ENCODE assay signal across 1 cellular context in the genomic region with DNA sequence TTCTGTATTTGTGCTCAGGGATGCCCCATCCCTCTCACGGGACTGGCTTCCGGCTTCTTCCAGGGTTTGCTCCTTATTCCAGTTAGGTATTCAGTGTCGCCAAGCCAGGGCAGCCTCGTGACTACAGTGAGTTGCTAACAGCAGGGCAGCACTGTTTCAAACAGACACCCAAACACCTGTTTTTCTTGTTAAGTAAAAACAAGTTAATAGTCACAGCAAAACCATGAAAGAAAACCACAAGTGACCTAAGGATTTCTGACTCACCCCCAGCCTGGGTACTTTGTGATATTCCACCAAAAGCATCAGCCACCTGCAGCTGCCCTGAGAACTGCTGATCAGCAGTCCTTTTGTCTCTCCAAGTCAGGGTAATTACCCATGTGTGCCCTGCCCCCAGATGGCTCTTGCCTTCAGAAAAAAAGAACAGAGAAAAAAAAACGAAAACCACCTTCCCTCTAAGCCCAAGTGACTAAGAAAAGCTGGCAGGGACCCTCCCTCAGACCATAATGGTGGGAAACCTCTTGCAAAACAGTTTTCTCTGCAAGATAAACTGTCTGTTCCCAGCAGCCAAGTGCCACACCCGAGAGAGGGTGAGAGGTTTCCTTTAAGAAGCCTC.
A peak's percentile ranks its signal among the peaks of the same experiment; 100 is the strongest.
TF ChIP-seq lines count a peak whose summit lies in the region.

No MANE protein-coding gene starts in this region.

TF ChIP-seq in GM12878, 131 proteins besides CTCF, POLR2A, EP300 and RAD21 (continued from another document and continues in another):
- TF ChIP-seq, protein P1, sequence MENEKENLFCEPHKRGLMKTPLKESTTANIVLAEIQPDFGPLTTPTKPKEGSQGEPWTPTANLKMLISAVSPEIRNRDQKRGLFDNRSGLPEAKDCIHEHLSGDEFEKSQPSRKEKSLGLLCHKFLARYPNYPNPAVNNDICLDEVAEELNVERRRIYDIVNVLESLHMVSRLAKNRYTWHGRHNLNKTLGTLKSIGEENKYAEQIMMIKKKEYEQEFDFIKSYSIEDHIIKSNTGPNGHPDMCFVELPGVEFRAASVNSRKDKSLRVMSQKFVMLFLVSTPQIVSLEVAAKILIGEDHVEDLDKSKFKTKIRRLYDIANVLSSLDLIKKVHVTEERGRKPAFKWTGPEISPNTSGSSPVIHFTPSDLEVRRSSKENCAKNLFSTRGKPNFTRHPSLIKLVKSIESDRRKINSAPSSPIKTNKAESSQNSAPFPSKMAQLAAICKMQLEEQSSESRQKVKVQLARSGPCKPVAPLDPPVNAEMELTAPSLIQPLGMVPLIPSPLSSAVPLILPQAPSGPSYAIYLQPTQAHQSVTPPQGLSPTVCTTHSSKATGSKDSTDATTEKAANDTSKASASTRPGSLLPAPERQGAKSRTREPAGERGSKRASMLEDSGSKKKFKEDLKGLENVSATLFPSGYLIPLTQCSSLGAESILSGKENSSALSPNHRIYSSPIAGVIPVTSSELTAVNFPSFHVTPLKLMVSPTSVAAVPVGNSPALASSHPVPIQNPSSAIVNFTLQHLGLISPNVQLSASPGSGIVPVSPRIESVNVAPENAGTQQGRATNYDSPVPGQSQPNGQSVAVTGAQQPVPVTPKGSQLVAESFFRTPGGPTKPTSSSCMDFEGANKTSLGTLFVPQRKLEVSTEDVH (IDR thresholded peaks at IDR 0.05; ENCODE audit: low read depth, partially characterized antibody), result no peak
- TF ChIP-seq RAD51 (IDR thresholded peaks at IDR 0.05), result peak; percentile 60; the same call in 1 of the 2 replicates
- TF ChIP-seq IKZF1 (conservative IDR thresholded peaks at IDR 0.05), result peak; percentile 80
- peak; percentile 90 for TF ChIP-seq RUNX3 (IDR thresholded peaks at IDR 0.05; ENCODE audit: low read length)
- TF ChIP-seq MEF2B (IDR thresholded peaks at IDR 0.05; ENCODE audit: partially characterized antibody, poor library complexity, severe bottlenecking), result peak; percentile 43
- TF ChIP-seq BRCA1 (IDR thresholded peaks at IDR 0.05; ENCODE audit: low read depth, low read length), result no peak
- no peak for TF ChIP-seq KAT2A (conservative IDR thresholded peaks at IDR 0.05; ENCODE audit: control insufficient read depth, low read depth, low read length)
- peak in 1 of 2 experiments; percentile 77; a peak in 3 of 4 replicates for TF ChIP-seq IKZF2 (IDR thresholded peaks at IDR 0.05)
- no peak for TF ChIP-seq NR2C2 (IDR thresholded peaks at IDR 0.05; ENCODE audit: borderline replicate concordance, control insufficient read depth, insufficient read length, low read depth)
- TF ChIP-seq ESRRA (IDR thresholded peaks at IDR 0.05; ENCODE audit: low read length), result no peak
- TF ChIP-seq CHD1 (IDR thresholded peaks at IDR 0.05; ENCODE audit: low read depth, low read length), result no peak
- TF ChIP-seq, protein P2, sequence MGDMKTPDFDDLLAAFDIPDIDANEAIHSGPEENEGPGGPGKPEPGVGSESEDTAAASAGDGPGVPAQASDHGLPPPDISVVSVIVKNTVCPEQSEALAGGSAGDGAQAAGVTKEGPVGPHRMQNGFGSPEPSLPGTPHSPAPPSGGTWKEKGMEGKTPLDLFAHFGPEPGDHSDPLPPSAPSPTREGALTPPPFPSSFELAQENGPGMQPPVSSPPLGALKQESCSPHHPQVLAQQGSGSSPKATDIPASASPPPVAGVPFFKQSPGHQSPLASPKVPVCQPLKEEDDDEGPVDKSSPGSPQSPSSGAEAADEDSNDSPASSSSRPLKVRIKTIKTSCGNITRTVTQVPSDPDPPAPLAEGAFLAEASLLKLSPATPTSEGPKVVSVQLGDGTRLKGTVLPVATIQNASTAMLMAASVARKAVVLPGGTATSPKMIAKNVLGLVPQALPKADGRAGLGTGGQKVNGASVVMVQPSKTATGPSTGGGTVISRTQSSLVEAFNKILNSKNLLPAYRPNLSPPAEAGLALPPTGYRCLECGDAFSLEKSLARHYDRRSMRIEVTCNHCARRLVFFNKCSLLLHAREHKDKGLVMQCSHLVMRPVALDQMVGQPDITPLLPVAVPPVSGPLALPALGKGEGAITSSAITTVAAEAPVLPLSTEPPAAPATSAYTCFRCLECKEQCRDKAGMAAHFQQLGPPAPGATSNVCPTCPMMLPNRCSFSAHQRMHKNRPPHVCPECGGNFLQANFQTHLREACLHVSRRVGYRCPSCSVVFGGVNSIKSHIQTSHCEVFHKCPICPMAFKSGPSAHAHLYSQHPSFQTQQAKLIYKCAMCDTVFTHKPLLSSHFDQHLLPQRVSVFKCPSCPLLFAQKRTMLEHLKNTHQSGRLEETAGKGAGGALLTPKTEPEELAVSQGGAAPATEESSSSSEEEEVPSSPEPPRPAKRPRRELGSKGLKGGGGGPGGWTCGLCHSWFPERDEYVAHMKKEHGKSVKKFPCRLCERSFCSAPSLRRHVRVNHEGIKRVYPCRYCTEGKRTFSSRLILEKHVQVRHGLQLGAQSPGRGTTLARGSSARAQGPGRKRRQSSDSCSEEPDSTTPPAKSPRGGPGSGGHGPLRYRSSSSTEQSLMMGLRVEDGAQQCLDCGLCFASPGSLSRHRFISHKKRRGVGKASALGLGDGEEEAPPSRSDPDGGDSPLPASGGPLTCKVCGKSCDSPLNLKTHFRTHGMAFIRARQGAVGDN (IDR thresholded peaks at IDR 0.05), result no peak
- no peak for TF ChIP-seq POLR2AphosphoS5 (IDR thresholded peaks at IDR 0.05; ENCODE audit: low read length)
- peak; percentile 64; the same call in 1 of the 2 replicates for TF ChIP-seq NFIC (IDR thresholded peaks at IDR 0.05; ENCODE audit: low read depth, low read length)
- TF ChIP-seq GABPA (IDR thresholded peaks at IDR 0.05; ENCODE audit: low read depth), result 0 out of 2 replicates have a peak, but pooled peaks have one; percentile 12
- TF ChIP-seq, protein P3, sequence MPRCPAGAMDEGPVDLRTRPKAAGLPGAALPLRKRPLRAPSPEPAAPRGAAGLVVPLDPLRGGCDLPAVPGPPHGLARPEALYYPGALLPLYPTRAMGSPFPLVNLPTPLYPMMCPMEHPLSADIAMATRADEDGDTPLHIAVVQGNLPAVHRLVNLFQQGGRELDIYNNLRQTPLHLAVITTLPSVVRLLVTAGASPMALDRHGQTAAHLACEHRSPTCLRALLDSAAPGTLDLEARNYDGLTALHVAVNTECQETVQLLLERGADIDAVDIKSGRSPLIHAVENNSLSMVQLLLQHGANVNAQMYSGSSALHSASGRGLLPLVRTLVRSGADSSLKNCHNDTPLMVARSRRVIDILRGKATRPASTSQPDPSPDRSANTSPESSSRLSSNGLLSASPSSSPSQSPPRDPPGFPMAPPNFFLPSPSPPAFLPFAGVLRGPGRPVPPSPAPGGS (IDR thresholded peaks at IDR 0.05; ENCODE audit: borderline replicate concordance, insufficient read depth, low read depth, low read length, poor library complexity, severe bottlenecking), result no peak
- TF ChIP-seq FOXK2 (IDR thresholded peaks at IDR 0.05), result no peak
- peak; percentile 72 for TF ChIP-seq ATF7 (IDR thresholded peaks at IDR 0.05; ENCODE audit: low read depth)
- TF ChIP-seq SUPT20H (IDR thresholded peaks at IDR 0.05; ENCODE audit: borderline replicate concordance, control insufficient read depth, low read depth, low read length), result no peak
- TF ChIP-seq RB1 (IDR thresholded peaks at IDR 0.05; ENCODE audit: borderline replicate concordance), result no peak
- no peak for TF ChIP-seq ETV6 (conservative IDR thresholded peaks at IDR 0.05 in 1 of 2, IDR thresholded peaks at IDR 0.05 in 1 of 2; ENCODE audit: borderline replicate concordance in 1 of 2, low read depth in 1 of 2)
- TF ChIP-seq SREBF2 (IDR thresholded peaks at IDR 0.05; ENCODE audit: low read length), result no peak
- 0 out of 2 replicates have a peak, but pooled peaks have one; percentile 10 for TF ChIP-seq CREM (IDR thresholded peaks at IDR 0.05; ENCODE audit: low read depth)
- no peak for TF ChIP-seq SMAD1 (IDR thresholded peaks at IDR 0.05; ENCODE audit: low read depth, partially characterized antibody)
- TF ChIP-seq CREB1 (IDR thresholded peaks at IDR 0.05; ENCODE audit: low read depth), result no peak
- peak; percentile 69; the same call in 1 of the 2 replicates for TF ChIP-seq CBFB (IDR thresholded peaks at IDR 0.05; ENCODE audit: low read depth)
- no peak for TF ChIP-seq LARP7 (IDR thresholded peaks at IDR 0.05)
- TF ChIP-seq, protein P4, sequence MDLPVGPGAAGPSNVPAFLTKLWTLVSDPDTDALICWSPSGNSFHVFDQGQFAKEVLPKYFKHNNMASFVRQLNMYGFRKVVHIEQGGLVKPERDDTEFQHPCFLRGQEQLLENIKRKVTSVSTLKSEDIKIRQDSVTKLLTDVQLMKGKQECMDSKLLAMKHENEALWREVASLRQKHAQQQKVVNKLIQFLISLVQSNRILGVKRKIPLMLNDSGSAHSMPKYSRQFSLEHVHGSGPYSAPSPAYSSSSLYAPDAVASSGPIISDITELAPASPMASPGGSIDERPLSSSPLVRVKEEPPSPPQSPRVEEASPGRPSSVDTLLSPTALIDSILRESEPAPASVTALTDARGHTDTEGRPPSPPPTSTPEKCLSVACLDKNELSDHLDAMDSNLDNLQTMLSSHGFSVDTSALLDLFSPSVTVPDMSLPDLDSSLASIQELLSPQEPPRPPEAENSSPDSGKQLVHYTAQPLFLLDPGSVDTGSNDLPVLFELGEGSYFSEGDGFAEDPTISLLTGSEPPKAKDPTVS (IDR thresholded peaks at IDR 0.05; ENCODE audit: low read depth, low read length), result no peak
- TF ChIP-seq BACH1 (IDR thresholded peaks at IDR 0.05; ENCODE audit: borderline replicate concordance), result no peak
- TF ChIP-seq TCF12 (IDR thresholded peaks at IDR 0.05; ENCODE audit: low read depth, low read length), result peak; percentile 94
- TF ChIP-seq JUND (IDR thresholded peaks at IDR 0.05; ENCODE audit: low read depth, low read length), result peak; percentile 29; the same call in 1 of the 2 replicates
- 0 out of 2 replicates have a peak, but pooled peaks have one; percentile 33 for TF ChIP-seq GATAD2B (conservative IDR thresholded peaks at IDR 0.05; ENCODE audit: low read depth)
- TF ChIP-seq NRF1 (conservative IDR thresholded peaks at IDR 0.05; ENCODE audit: low read depth, low read length), result no peak
- TF ChIP-seq, protein P5, sequence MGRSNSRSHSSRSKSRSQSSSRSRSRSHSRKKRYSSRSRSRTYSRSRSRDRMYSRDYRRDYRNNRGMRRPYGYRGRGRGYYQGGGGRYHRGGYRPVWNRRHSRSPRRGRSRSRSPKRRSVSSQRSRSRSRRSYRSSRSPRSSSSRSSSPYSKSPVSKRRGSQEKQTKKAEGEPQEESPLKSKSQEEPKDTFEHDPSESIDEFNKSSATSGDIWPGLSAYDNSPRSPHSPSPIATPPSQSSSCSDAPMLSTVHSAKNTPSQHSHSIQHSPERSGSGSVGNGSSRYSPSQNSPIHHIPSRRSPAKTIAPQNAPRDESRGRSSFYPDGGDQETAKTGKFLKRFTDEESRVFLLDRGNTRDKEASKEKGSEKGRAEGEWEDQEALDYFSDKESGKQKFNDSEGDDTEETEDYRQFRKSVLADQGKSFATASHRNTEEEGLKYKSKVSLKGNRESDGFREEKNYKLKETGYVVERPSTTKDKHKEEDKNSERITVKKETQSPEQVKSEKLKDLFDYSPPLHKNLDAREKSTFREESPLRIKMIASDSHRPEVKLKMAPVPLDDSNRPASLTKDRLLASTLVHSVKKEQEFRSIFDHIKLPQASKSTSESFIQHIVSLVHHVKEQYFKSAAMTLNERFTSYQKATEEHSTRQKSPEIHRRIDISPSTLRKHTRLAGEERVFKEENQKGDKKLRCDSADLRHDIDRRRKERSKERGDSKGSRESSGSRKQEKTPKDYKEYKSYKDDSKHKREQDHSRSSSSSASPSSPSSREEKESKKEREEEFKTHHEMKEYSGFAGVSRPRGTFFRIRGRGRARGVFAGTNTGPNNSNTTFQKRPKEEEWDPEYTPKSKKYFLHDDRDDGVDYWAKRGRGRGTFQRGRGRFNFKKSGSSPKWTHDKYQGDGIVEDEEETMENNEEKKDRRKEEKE (IDR thresholded peaks at IDR 0.05), result no peak
- TF ChIP-seq POU2F2 (IDR thresholded peaks at IDR 0.05; ENCODE audit: borderline replicate concordance, low read depth, low read length), result no peak
- TF ChIP-seq RFX5 (IDR thresholded peaks at IDR 0.05; ENCODE audit: low read depth, low read length), result no peak
- TF ChIP-seq FOS (IDR thresholded peaks at IDR 0.05; ENCODE audit: borderline replicate concordance, extremely low read depth, insufficient read length), result no peak
- TF ChIP-seq, protein P6, sequence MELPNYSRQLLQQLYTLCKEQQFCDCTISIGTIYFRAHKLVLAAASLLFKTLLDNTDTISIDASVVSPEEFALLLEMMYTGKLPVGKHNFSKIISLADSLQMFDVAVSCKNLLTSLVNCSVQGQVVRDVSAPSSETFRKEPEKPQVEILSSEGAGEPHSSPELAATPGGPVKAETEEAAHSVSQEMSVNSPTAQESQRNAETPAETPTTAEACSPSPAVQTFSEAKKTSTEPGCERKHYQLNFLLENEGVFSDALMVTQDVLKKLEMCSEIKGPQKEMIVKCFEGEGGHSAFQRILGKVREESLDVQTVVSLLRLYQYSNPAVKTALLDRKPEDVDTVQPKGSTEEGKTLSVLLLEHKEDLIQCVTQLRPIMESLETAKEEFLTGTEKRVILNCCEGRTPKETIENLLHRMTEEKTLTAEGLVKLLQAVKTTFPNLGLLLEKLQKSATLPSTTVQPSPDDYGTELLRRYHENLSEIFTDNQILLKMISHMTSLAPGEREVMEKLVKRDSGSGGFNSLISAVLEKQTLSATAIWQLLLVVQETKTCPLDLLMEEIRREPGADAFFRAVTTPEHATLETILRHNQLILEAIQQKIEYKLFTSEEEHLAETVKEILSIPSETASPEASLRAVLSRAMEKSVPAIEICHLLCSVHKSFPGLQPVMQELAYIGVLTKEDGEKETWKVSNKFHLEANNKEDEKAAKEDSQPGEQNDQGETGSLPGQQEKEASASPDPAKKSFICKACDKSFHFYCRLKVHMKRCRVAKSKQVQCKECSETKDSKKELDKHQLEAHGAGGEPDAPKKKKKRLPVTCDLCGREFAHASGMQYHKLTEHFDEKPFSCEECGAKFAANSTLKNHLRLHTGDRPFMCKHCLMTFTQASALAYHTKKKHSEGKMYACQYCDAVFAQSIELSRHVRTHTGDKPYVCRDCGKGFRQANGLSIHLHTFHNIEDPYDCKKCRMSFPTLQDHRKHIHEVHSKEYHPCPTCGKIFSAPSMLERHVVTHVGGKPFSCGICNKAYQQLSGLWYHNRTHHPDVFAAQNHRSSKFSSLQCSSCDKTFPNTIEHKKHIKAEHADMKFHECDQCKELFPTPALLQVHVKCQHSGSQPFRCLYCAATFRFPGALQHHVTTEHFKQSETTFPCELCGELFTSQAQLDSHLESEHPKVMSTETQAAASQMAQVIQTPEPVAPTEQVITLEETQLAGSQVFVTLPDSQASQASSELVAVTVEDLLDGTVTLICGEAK (IDR thresholded peaks at IDR 0.05; ENCODE audit: borderline replicate concordance), result no peak
- TF ChIP-seq, protein P7, sequence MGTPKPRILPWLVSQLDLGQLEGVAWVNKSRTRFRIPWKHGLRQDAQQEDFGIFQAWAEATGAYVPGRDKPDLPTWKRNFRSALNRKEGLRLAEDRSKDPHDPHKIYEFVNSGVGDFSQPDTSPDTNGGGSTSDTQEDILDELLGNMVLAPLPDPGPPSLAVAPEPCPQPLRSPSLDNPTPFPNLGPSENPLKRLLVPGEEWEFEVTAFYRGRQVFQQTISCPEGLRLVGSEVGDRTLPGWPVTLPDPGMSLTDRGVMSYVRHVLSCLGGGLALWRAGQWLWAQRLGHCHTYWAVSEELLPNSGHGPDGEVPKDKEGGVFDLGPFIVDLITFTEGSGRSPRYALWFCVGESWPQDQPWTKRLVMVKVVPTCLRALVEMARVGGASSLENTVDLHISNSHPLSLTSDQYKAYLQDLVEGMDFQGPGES (IDR thresholded peaks at IDR 0.05), result no peak
- no peak for TF ChIP-seq STAT3 (IDR thresholded peaks at IDR 0.05; ENCODE audit: low read depth, low read length)
- peak; percentile 41; the same call in 1 of the 2 replicates for TF ChIP-seq PAX5 (IDR thresholded peaks at IDR 0.05; ENCODE audit: borderline replicate concordance, low read depth, low read length)
